ENCODE assay signal across 18 cellular contexts in the genomic region with DNA sequence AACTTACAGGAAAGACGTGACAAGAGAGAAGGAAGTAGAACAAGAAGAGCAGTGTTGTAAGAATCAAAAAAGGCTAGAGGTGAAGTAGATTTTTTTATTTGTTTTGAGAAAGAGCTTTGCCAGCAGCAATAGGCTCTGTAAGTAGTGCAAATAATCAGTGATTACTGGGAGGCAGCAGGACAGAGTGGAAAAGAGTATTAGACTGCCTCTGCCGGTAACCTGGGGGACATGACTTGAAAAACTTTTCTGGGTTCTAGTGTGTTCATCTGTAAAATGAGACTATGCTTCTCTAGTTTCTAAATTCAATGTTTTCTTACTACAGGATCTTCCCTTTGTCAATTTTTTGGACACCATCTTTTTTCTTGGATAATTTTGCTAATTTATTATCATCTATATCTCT.
DNase-seq lines count a peak whose midpoint lies in the region; ATAC-seq and TF ChIP-seq lines count a peak whose summit lies in the region.
"Had no signal": no experiment of that assay in that cellular context is flagged by ENCODE, and none has a peak within 500 bp of the region (broad histone marks: within the 10 kb centered on the region; RNA-seq: fewer than 3 reads in every experiment).

No MANE protein-coding gene starts in this region.

- H3K4me1 ChIP-seq in RWPE2 (ENCODE audit: insufficient read depth, poor library complexity, severe bottlenecking): no peaks in the 10 kb centered on the region

- H3K27ac ChIP-seq in C4-2B (no peak overlapping the region), RWPE2 (ENCODE audit: poor library complexity, severe bottlenecking) (no peak overlapping the region)
- H3K27ac ChIP-seq: gastrocnemius medialis, SJCRH30 had no signal

- H3K9me3 ChIP-seq in RWPE2 (ENCODE audit: severe bottlenecking): no peaks in the 10 kb centered on the region
- H3K9me3 ChIP-seq: gastrocnemius medialis, SJCRH30 had no signal

- no peaks in the 10 kb centered on the region for H3K27me3 ChIP-seq in RWPE2 (ENCODE audit: insufficient read depth, poor library complexity, severe bottlenecking)
- H3K27me3 ChIP-seq: gastrocnemius medialis, SJCRH30 had no signal

- no peak for TF ChIP-seq POLR2A in erythroblast (IDR thresholded peaks at IDR 0.05; ENCODE audit: low read length)

- DNase-seq in RWPE2 (ENCODE audit: low spot score) (no peak), iris pigment epithelial cell (ENCODE audit: low read depth) (peak; percentile 24), erythroblast (lab: John Stamatoyannopoulos, UW) (no peak)
- DNase-seq: activated CD4-positive, alpha-beta T cell treated with anti-CD3 and anti-CD28 coated beads for 48 hours; activated effector memory CD4-positive, alpha-beta T cell treated with Interleukin-2 at 50 U/mL for 16 hours; amniotic stem cell; CD8-positive, alpha-beta memory T cell; gastrocnemius medialis; NCI-H1105 treated with DMSO at 0.1 percent for 48 hours; NK-92 treated with Interleukin-12 subunit alpha and Interleukin-12 subunit beta, amount 100 ng/mL, for 24 hours; SJCRH30; stimulated activated CD4-positive, alpha-beta T cell treated with anti-CD3 and anti-CD28 coated beads, Interleukin-2, amount 100 ng/mL, for 48 hours; T-helper 9 cell had no signal

- ATAC-seq in HG03432 (IDR thresholded peaks at IDR 0.05; ENCODE audit: unreplicated experiment) (peak; percentile 65), RWPE2 (ENCODE audit: low read depth) (no peak), GM21367 (IDR thresholded peaks at IDR 0.05; ENCODE audit: unreplicated experiment) (no peak), HG03457 (IDR thresholded peaks at IDR 0.05; ENCODE audit: unreplicated experiment) (no peak)
- no peak for ATAC-seq in activated CD4-positive, CD25-positive, alpha-beta regulatory T cell treated with anti-CD3 and anti-CD28 coated beads, Interleukin-2, amount 50 U/mL, for 24 hours
- ATAC-seq: gastrocnemius medialis had no signal

- no peaks in the 10 kb centered on the region for H3K36me3 ChIP-seq in RWPE2 (ENCODE audit: low read depth)
- H3K36me3 ChIP-seq: gastrocnemius medialis had no signal

- TF ChIP-seq CTCF in C4-2B (conservative IDR thresholded peaks at IDR 0.05) (peak; percentile 62), RWPE2 (IDR thresholded peaks at IDR 0.05; ENCODE audit: poor library complexity, severe bottlenecking) (peak; percentile 8)

- H3K4me3 ChIP-seq in RWPE2 (ENCODE audit: severe bottlenecking): no peak overlapping the region
- H3K4me3 ChIP-seq: gastrocnemius medialis, SJCRH30 had no signal
